13 cellular contexts compared by ENCODE assay signal in genomic region chr14:68181395-68182326, GRCh38.
DNase-seq lines count a peak whose midpoint lies in the region; ATAC-seq and TF ChIP-seq lines count a peak whose summit lies in the region.
"Had no signal": no experiment of that assay in that cellular context is flagged by ENCODE, and none has a peak within 500 bp of the region (broad histone marks: within the 10 kb centered on the region; RNA-seq: fewer than 3 reads in every experiment).

No MANE protein-coding gene starts in this region.

- peaks cover 30% of the 10 kb centered on the region for H3K4me1 ChIP-seq in SJSA1 (replicated peaks)

- no peaks in the 10 kb centered on the region for H3K36me3 ChIP-seq in SJSA1
- H3K36me3 ChIP-seq: spleen had no signal

- peak overlapping the region; percentile 28 for H3K27ac ChIP-seq in SJSA1
- H3K27ac ChIP-seq: 22Rv1, spleen had no signal

- H3K4me1 Mint-ChIP-seq in stimulated activated naive CD8-positive, alpha-beta T cell treated with anti-CD3 and anti-CD28 coated beads, Interleukin-15, amount 100 ng/mL, for 72 hours, result peaks cover 33% of the 10 kb centered on the region

- no peak for TF ChIP-seq CTCF in fibroblast of the aortic adventitia (IDR thresholded peaks at IDR 0.05; ENCODE audit: insufficient read depth, low read length)

- H3K27ac Mint-ChIP-seq in stimulated activated naive CD8-positive, alpha-beta T cell treated with anti-CD3 and anti-CD28 coated beads, Interleukin-15, amount 100 ng/mL, for 72 hours, result no peak overlapping the region

- H3K4me3 ChIP-seq in SJSA1, result no peak overlapping the region
- H3K4me3 ChIP-seq in fibroblast of the aortic adventitia (ENCODE audit: low read depth, low read length), result no peak overlapping the region
- H3K4me3 ChIP-seq: spleen had no signal

- no peaks in the 10 kb centered on the region for H3K27me3 ChIP-seq in SJSA1 (replicated peaks)
- H3K27me3 ChIP-seq: spleen had no signal

- H3K9me3 ChIP-seq in SJSA1 (replicated peaks), result no peaks in the 10 kb centered on the region; the same call in 1 of the 2 replicates
- H3K9me3 ChIP-seq: spleen had no signal

- no peak overlapping the region for H3K4me3 Mint-ChIP-seq in stimulated activated naive CD8-positive, alpha-beta T cell treated with anti-CD3 and anti-CD28 coated beads, Interleukin-15, amount 100 ng/mL, for 72 hours

- DNase-seq in DMS 273 (lab: John Stamatoyannopoulos, UW; ENCODE audit: unreplicated experiment) (peak; percentile 24), DMS 273 treated with DMSO at 0.1 percent for 48 hours (lab: John Stamatoyannopoulos, UW) (no peak), SJSA1 (ENCODE audit: low read depth in 1 of 2, low spot score in 2 of 2) (peak in 1 of 2 experiments; percentile 53), fibroblast of the aortic adventitia (ENCODE audit: low read depth) (peak; percentile 50), kidney glomerular epithelial cell (lab: John Stamatoyannopoulos, UW) (no peak), NCI-H2227 treated with DMSO at 0.1 percent for 48 hours (lab: John Stamatoyannopoulos, UW) (no peak)
- no peak for DNase-seq in stimulated activated naive CD8-positive, alpha-beta T cell treated with anti-CD3 and anti-CD28 coated beads, Interleukin-15, amount 100 ng/mL, for 72 hours
- DNase-seq: cortex of kidney, Kasumi-1, spleen, substantia nigra had no signal

- peak; percentile 26 for ATAC-seq in stimulated activated naive CD8-positive, alpha-beta T cell treated with anti-CD3 and anti-CD28 coated beads, Interleukin-15, amount 100 ng/mL, for 72 hours
- ATAC-seq in GM19395 (IDR thresholded peaks at IDR 0.05; ENCODE audit: unreplicated experiment), result no peak

- H3K27me3 Mint-ChIP-seq in stimulated activated naive CD8-positive, alpha-beta T cell treated with anti-CD3 and anti-CD28 coated beads, Interleukin-15, amount 100 ng/mL, for 72 hours, result no peaks in the 10 kb centered on the region

- H3K9me3 Mint-ChIP-seq in stimulated activated naive CD8-positive, alpha-beta T cell treated with anti-CD3 and anti-CD28 coated beads, Interleukin-15, amount 100 ng/mL, for 72 hours, result no peaks in the 10 kb centered on the region

Comparison
In these comparisons a context has a peak if more than half of its experiments do, and no peak if none do; other contexts are left out.
1. DNase-seq: peak in DMS 273 (single experiment) and fibroblast of the aortic adventitia (single experiment); none in DMS 273 treated with DMSO at 0.1 percent for 48 hours (single experiment), stimulated activated naive CD8-positive, alpha-beta T cell treated with anti-CD3 and anti-CD28 coated beads, Interleukin-15, amount 100 ng/mL, for 72 hours (0 of 2), kidney glomerular epithelial cell (single experiment) and NCI-H2227 treated with DMSO at 0.1 percent for 48 hours (single experiment).